In genomic region chr1:145996433-145997155, GRCh38 we compare ENCODE assay signal across 1 cellular context.
A peak's percentile ranks its signal among the peaks of the same experiment; 100 is the strongest.
TF ChIP-seq lines count a peak whose summit lies in the region.

TSS of gene TXNIP (minus strand) at chr1:145996579. CDS start at chr1:145996266, 313 bp downstream.

TF ChIP-seq in K562, 482 proteins besides CTCF, POLR2A, EP300 and RAD21 (continued from another document and continues in another):
- TF ChIP-seq MGA (IDR thresholded peaks at IDR 0.05) (no peak; the same call in 1 of the 2 replicates), NR2F6 (CRISPR knock-in tag; IDR thresholded peaks at IDR 0.05) (no peak), HMGN3 (IDR thresholded peaks at IDR 0.05; ENCODE audit: borderline replicate concordance, extremely low read depth, insufficient read length, low read depth, low read length) (peak; percentile 99), ZNF384 (IDR thresholded peaks at IDR 0.05; ENCODE audit: low read depth, low read length) (no peak), SIN3B (IDR thresholded peaks at IDR 0.05; ENCODE audit: low read depth) (no peak; the same call in 1 of the 2 replicates), ZBTB5 (IDR thresholded peaks at IDR 0.05) (peak; percentile 98), PRMT5 (CRISPR knock-in tag; IDR thresholded peaks at IDR 0.05) (no peak), ZSCAN29 (IDR thresholded peaks at IDR 0.05) (no peak), FOXP1 (CRISPR knock-in tag; IDR thresholded peaks at IDR 0.05) (peak; percentile 96), ZZZ3 (IDR thresholded peaks at IDR 0.05) (no peak), ZNF586 (CRISPR knock-in tag; conservative IDR thresholded peaks at IDR 0.05) (no peak), U2AF2 (optimal IDR thresholded peaks at IDR 0.05; ENCODE audit: low read depth, low read length) (no peak), ZNF644 (tag; IDR thresholded peaks at IDR 0.05; ENCODE audit: low read depth) (no peak), ZNF134 (CRISPR knock-in tag; conservative IDR thresholded peaks at IDR 0.05) (0 out of 2 replicates have a peak, but pooled peaks have one; percentile 55), ELF1 (tag; IDR thresholded peaks at IDR 0.05) (peak; percentile 95), CGGBP1 (CRISPR knock-in tag; IDR thresholded peaks at IDR 0.05) (0 out of 2 replicates have a peak, but pooled peaks have one; percentile 7), ZNF655 (CRISPR knock-in tag; IDR thresholded peaks at IDR 0.05) (no peak), ZNF174 (CRISPR knock-in tag; IDR thresholded peaks at IDR 0.05) (no peak), LARP7 (IDR thresholded peaks at IDR 0.05) (peak; percentile 73; the same call in 1 of the 2 replicates), ZHX1 (conservative IDR thresholded peaks at IDR 0.05; ENCODE audit: low read length) (no peak), ZBTB34 (CRISPR knock-in tag; IDR thresholded peaks at IDR 0.05) (no peak), ZBTB2 (IDR thresholded peaks at IDR 0.05) (peak; percentile 72; the same call in 1 of the 2 replicates), SNRNP70 (optimal IDR thresholded peaks at IDR 0.05; ENCODE audit: low read depth, low read length) (no peak), CEBPZ (IDR thresholded peaks at IDR 0.05; ENCODE audit: borderline replicate concordance, low read depth, low read length) (no peak), SMARCA5 (IDR thresholded peaks at IDR 0.05) (0 out of 2 replicates have a peak, but pooled peaks have one; percentile 47), JUN (IDR thresholded peaks at IDR 0.05; ENCODE audit: borderline replicate concordance, low read depth, low read length) (peak; percentile 85; the same call in 1 of the 2 replicates), JUN (CRISPR knock-in tag; IDR thresholded peaks at IDR 0.05; ENCODE audit: borderline replicate concordance) (peak; percentile 41; the same call in 1 of the 2 replicates), SRSF3 (IDR thresholded peaks at IDR 0.05; ENCODE audit: insufficient read depth, low read length) (no peak), HDGF (IDR thresholded peaks at IDR 0.05) (peak; percentile 90; the same call in 1 of the 2 replicates), ZNF274 (IDR thresholded peaks at IDR 0.05; ENCODE audit: borderline replicate concordance, low read depth, low read length) (no peak), ZNF3 (CRISPR knock-in tag; IDR thresholded peaks at IDR 0.05) (no peak)
